15 cellular contexts compared by ENCODE assay signal in the genomic region with DNA sequence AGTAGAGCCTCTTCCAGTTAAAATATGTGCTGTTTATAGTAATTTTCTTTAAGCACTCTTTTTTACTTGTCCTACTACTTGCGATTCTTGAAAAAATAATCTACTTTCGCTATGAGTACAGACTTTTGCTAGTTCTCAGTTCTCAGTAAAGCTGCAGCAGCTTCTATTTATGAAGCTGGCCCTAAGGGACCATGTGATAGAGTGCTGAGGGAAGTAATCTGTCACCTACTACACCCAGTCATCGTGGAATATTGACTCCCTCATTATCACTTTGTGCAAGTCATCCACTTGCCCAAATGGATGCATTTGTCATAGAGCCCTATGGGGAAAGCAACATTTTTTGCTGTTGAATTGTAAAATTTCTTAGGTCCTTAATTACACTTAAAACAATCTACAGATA.
A peak's percentile ranks its signal among the peaks of the same experiment; 100 is the strongest.
DNase-seq lines count a peak whose midpoint lies in the region; ATAC-seq and TF ChIP-seq lines count a peak whose summit lies in the region.
"Had no signal": no experiment of that assay in that cellular context is flagged by ENCODE, and none has a peak within 500 bp of the region (broad histone marks: within the 10 kb centered on the region; RNA-seq: fewer than 3 reads in every experiment).

No MANE protein-coding gene starts in this region.

- H3K4me3 ChIP-seq in GM23338 (no peak overlapping the region), OCI-LY3 (ENCODE audit: low read length) (peak overlapping the region; percentile 3; the same call in 1 of the 2 replicates), left ventricle myocardium inferior (no peak overlapping the region)
- H3K4me3 ChIP-seq: HAP-1, SJCRH30 had no signal

- DNase-seq in ELR (ENCODE audit: low read depth) (peak; percentile 33), GM23338 (ENCODE audit: low spot score) (no peak), left ventricle myocardium inferior (no peak), NCI-H1092 treated with DMSO at 0.1 percent for 48 hours (lab: John Stamatoyannopoulos, UW) (no peak), mesenteric fat pad (ENCODE audit: low spot score) (no peak)
- DNase-seq: CD8-positive, alpha-beta T cell; NCI-H1092; NCI-H1694; NCI-H2107; NCI-H345; NCI-H748 treated with DMSO at 0.1 percent for 48 hours; SJCRH30 had no signal

- no peak overlapping the region for H3K4me3 Mint-ChIP-seq in GM23338
- H3K4me3 Mint-ChIP-seq: CD8-positive, alpha-beta T cell had no signal

- H3K27me3 Mint-ChIP-seq in GM23338 (ENCODE audit: insufficient read depth, low read depth, poor library complexity) = no peaks in the 10 kb centered on the region

- no peaks in the 10 kb centered on the region; the same call in 2 of the 3 replicates for H3K4me1 Mint-ChIP-seq in GM23338

- no peak overlapping the region for H3K27ac Mint-ChIP-seq in GM23338
- H3K27ac Mint-ChIP-seq: CD8-positive, alpha-beta T cell had no signal

- H3K27ac ChIP-seq in GM23338 (ENCODE audit: low read depth) = no peak overlapping the region
- H3K27ac ChIP-seq in OCI-LY3 (ENCODE audit: low read length) = 0 out of 2 replicates have a peak overlapping the region, but pooled peaks have one; percentile 7
- H3K27ac ChIP-seq in left ventricle myocardium inferior (replicated peaks) = peak overlapping the region; percentile 49
- H3K27ac ChIP-seq: SJCRH30 had no signal

- H3F3A ChIP-seq in GM23338 (replicated peaks; ENCODE audit: low read depth) = no peaks in the 10 kb centered on the region

- H3K4me2 ChIP-seq in GM23338 (no peak overlapping the region), OCI-LY3 (ENCODE audit: low read length) (peak overlapping the region; percentile 35)

- H3K36me3 Mint-ChIP-seq in GM23338 (ENCODE audit: low read depth) = no peaks in the 10 kb centered on the region
- H3K36me3 Mint-ChIP-seq: CD8-positive, alpha-beta T cell had no signal

- no peaks in the 10 kb centered on the region for H3K36me3 ChIP-seq in GM23338 (ENCODE audit: insufficient read depth)
- no peaks in the 10 kb centered on the region for H3K36me3 ChIP-seq in OCI-LY3 (replicated peaks; ENCODE audit: low read depth, low read length)
- no peaks in the 10 kb centered on the region for H3K36me3 ChIP-seq in left ventricle myocardium inferior
- H3K36me3 ChIP-seq: HAP-1, SJCRH30 had no signal

- no peaks in the 10 kb centered on the region for H3K79me2 ChIP-seq in GM23338 (replicated peaks; ENCODE audit: insufficient read depth)
- no peaks in the 10 kb centered on the region for H3K79me2 ChIP-seq in OCI-LY3 (ENCODE audit: low read length)

- peaks cover 3% of the 10 kb centered on the region; the same call in 1 of the 2 replicates for H3K9me2 ChIP-seq in GM23338 (ENCODE audit: insufficient read depth)

- H3K9me3 Mint-ChIP-seq in GM23338 = no peaks in the 10 kb centered on the region

- ATAC-seq in GM23338 (no peak), GM21367 (IDR thresholded peaks at IDR 0.05; ENCODE audit: unreplicated experiment) (no peak)
- ATAC-seq: CD8-positive, alpha-beta T cell had no signal

- intact Hi-C loops in left ventricle myocardium inferior (cut with micrococcal nuclease) = no loop called here

- no peaks in the 10 kb centered on the region for H3K9me3 ChIP-seq in OCI-LY3 (ENCODE audit: insufficient read depth, low read length)
- H3K9me3 ChIP-seq in left ventricle myocardium inferior (replicated peaks) = no peaks in the 10 kb centered on the region
- H3K9me3 ChIP-seq: HAP-1, SJCRH30 had no signal

- no peaks in the 10 kb centered on the region for H3K4me1 ChIP-seq in GM23338 (ENCODE audit: insufficient read depth)
- H3K4me1 ChIP-seq in OCI-LY3 (ENCODE audit: low read length) = peaks cover 16% of the 10 kb centered on the region
- peaks cover 14% of the 10 kb centered on the region for H3K4me1 ChIP-seq in left ventricle myocardium inferior
- H3K4me1 ChIP-seq: HAP-1, SJCRH30 had no signal

- H2AFZ ChIP-seq in GM23338 (0 out of 2 replicates have a peak overlapping the region, but pooled peaks have one; percentile 44), OCI-LY3 (ENCODE audit: low read depth, low read length) (no peak overlapping the region)

- TF ChIP-seq CTCF in GM23338 (conservative IDR thresholded peaks at IDR 0.05; ENCODE audit: low read depth in 2 of 2) = no peak
- no peak for TF ChIP-seq CTCF in OCI-LY3 (IDR thresholded peaks at IDR 0.05; ENCODE audit: low read depth, low read length)
- TF ChIP-seq CTCF in left ventricle myocardium inferior (IDR thresholded peaks at IDR 0.05; ENCODE audit: borderline replicate concordance) = no peak

- H4K20me1 ChIP-seq in GM23338 (replicated peaks; ENCODE audit: insufficient read depth) (no peaks in the 10 kb centered on the region), OCI-LY3 (ENCODE audit: insufficient read depth, low read length) (no peaks in the 10 kb centered on the region)

- no peak overlapping the region for H3K9ac ChIP-seq in OCI-LY3 (ENCODE audit: low read length)

- H3K27me3 ChIP-seq in GM23338 (ENCODE audit: insufficient read depth) = no peaks in the 10 kb centered on the region
- no peaks in the 10 kb centered on the region for H3K27me3 ChIP-seq in OCI-LY3 (ENCODE audit: low read depth, low read length)
- H3K27me3 ChIP-seq in left ventricle myocardium inferior (ENCODE audit: low read depth) = no peaks in the 10 kb centered on the region
- H3K27me3 ChIP-seq: SJCRH30 had no signal

TF ChIP-seq in GM23338, 12 proteins besides CTCF, POLR2A, EP300 and RAD21 (continues in another document):
- TF ChIP-seq EZH2phosphoT487 (IDR thresholded peaks at IDR 0.05; ENCODE audit: unreplicated experiment) (no peak), ZNF114 (CRISPR knock-in tag; IDR thresholded peaks at IDR 0.05) (no peak), POLR2AphosphoS5 (IDR thresholded peaks at IDR 0.05; ENCODE audit: low read depth) (no peak), STAT1 (IDR thresholded peaks at IDR 0.05; ENCODE audit: unreplicated experiment) (no peak), REST (IDR thresholded peaks at IDR 0.05; ENCODE audit: unreplicated experiment) (no peak), NANOG (IDR thresholded peaks at IDR 0.05; ENCODE audit: borderline replicate concordance) (no peak)
